Comparison of ENCODE assay signal across 10 cellular contexts in genomic region chr17:61774724-61775123, GRCh38.
"Had no signal": no experiment of that assay in that cellular context is flagged by ENCODE, and none has a peak within 500 bp of the region (broad histone marks: within the 10 kb centered on the region; RNA-seq: fewer than 3 reads in every experiment).

No MANE protein-coding gene starts in this region.

- DNase-seq: GM23248, GOT3, H7, H9, HCEC 1CT, HFFc6 had no signal

- H3K9ac ChIP-seq: GM23248 had no signal

- H3K4me3 ChIP-seq: GM23248, GM23338, HAP-1 had no signal

- ATAC-seq: GM23338, HCT116 had no signal

- H3K4me2 ChIP-seq: GM23338 had no signal

- H3K9me3 ChIP-seq: HAP-1 had no signal

- H3K27ac ChIP-seq: GM23248 had no signal

- FAIRE-seq: H1 had no signal

- H3K4me1 ChIP-seq: HAP-1 had no signal

- H2AFZ ChIP-seq: GM23248, GM23338 had no signal
